ENCODE assay signal across 10 cellular contexts in the genomic region with DNA sequence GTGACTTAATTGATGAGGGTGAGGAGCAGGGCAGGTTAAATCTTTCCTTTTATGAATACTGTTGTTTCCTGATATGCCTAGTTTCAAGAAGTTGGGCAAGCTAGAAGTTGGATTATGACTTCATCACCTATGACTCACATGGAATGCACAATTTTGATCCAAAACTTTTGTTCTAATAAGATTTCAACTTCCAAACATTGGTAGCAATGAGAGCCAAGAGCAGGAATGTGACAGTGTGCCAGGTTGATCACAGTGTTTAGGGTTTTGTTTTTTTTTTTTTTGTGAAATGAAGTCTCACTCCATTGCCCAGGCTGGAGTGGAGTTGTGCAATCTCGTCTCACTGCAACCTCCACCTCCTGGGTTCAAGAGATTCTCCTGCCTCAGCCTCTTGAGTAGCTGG.
A peak's percentile ranks its signal among the peaks of the same experiment; 100 is the strongest.
DNase-seq lines count a peak whose midpoint lies in the region; ATAC-seq, FAIRE-seq and TF ChIP-seq lines count a peak whose summit lies in the region.
"Had no signal": no experiment of that assay in that cellular context is flagged by ENCODE, and none has a peak within 500 bp of the region (broad histone marks: within the 10 kb centered on the region; RNA-seq: fewer than 3 reads in every experiment).

No MANE protein-coding gene starts in this region.

- BruUV-seq in endothelial cell of umbilical vein (replicated peaks; lab: Mats Ljungman, UMichigan), result no TSS peak

- no peaks in the 10 kb centered on the region for H4K20me1 ChIP-seq in endothelial cell of umbilical vein (replicated peaks; ENCODE audit: control insufficient read depth, extremely low read depth, insufficient read depth, low read length)
- H4K20me1 ChIP-seq: BLaER1 had no signal

- H3K23ac ChIP-seq in mesenchymal stem cell (ENCODE audit: low read length in 2 of 2), result no peak overlapping the region
- H3K23ac ChIP-seq in mesendoderm (ENCODE audit: low read length), result no peak overlapping the region

- no peaks in the 10 kb centered on the region for H3K79me2 ChIP-seq in endothelial cell of umbilical vein (ENCODE audit: control insufficient read depth, insufficient read depth, low read length)
- H3K79me2 ChIP-seq in mesendoderm (ENCODE audit: control insufficient read depth, insufficient read depth, low read length), result no peaks in the 10 kb centered on the region

- H3K36me3 ChIP-seq in MG63, result no peaks in the 10 kb centered on the region
- H3K36me3 ChIP-seq in endothelial cell of umbilical vein (ENCODE audit: control insufficient read depth in 2 of 2, extremely low read depth in 1 of 2, insufficient read depth in 2 of 2, low read length in 2 of 2), result no peaks in the 10 kb centered on the region
- H3K36me3 ChIP-seq in mesenchymal stem cell (ENCODE audit: control insufficient read depth in 1 of 2, insufficient read depth in 2 of 2, low read depth in 1 of 2, low read length in 2 of 2), result no peaks in the 10 kb centered on the region
- no peaks in the 10 kb centered on the region for H3K36me3 ChIP-seq in mesendoderm (ENCODE audit: control insufficient read depth, insufficient read depth, low read length)
- H3K36me3 ChIP-seq: BLaER1 had no signal

- H2BK5ac ChIP-seq in mesenchymal stem cell (ENCODE audit: low read depth, low read length, poor library complexity, severe bottlenecking) (no peak overlapping the region), mesendoderm (ENCODE audit: low read length) (no peak overlapping the region)

- no peak overlapping the region for H2BK12ac ChIP-seq in mesenchymal stem cell (ENCODE audit: low read length in 2 of 2)

- no peak for ATAC-seq in HG03139 (IDR thresholded peaks at IDR 0.05; ENCODE audit: unreplicated experiment)
- no peak for ATAC-seq in activated T-cell treated with anti-CD3 and anti-CD28 coated beads, Interleukin-2, amount 50 U/mL, for 72 hours (replicated peaks in 1 of 2)

- FAIRE-seq in endothelial cell of umbilical vein (lab: Jason Lieb, UNC), result peak; percentile 68

- no peak overlapping the region for H3K18ac ChIP-seq in mesenchymal stem cell (ENCODE audit: low read depth in 1 of 2, low read length in 2 of 2)
- no peak overlapping the region for H3K18ac ChIP-seq in mesendoderm (ENCODE audit: low read length)

- no peak for TF ChIP-seq POLR2A in endothelial cell of umbilical vein (IDR thresholded peaks at IDR 0.05; ENCODE audit: low read depth, low read length)

- no peak for TF ChIP-seq CTCF in endothelial cell of umbilical vein (IDR thresholded peaks at IDR 0.05; ENCODE audit: extremely low read depth in 1 of 2, insufficient read depth in 1 of 2, low read depth in 1 of 2, low read length in 2 of 2)

- H3K9me3 Mint-ChIP-seq in activated T-cell treated with anti-CD3 and anti-CD28 coated beads, Interleukin-2, amount 50 U/mL, for 72 hours, result peaks cover 3 to 8% of the 10 kb centered on the region in 2 donors

- no peak overlapping the region for H4K5ac ChIP-seq in mesendoderm (ENCODE audit: low read length)

- H3K14ac ChIP-seq in mesenchymal stem cell (ENCODE audit: low read length in 2 of 2), result no peak overlapping the region

- H4K91ac ChIP-seq in mesenchymal stem cell (ENCODE audit: low read length), result no peak overlapping the region

- H3K27ac Mint-ChIP-seq in activated T-cell treated with anti-CD3 and anti-CD28 coated beads, Interleukin-2, amount 50 U/mL, for 72 hours, result no peak overlapping the region

- H3K36me3 Mint-ChIP-seq in activated T-cell treated with anti-CD3 and anti-CD28 coated beads, Interleukin-2, amount 50 U/mL, for 72 hours (ENCODE audit: insufficient read depth in 2 of 2), result no peaks in the 10 kb centered on the region

- no CpG with 5 or more reads among the region's 1 CpG for WGBS in mesenchymal stem cell
- no CpG with 5 or more reads among the region's 1 CpG for WGBS in mesendoderm (ENCODE audit: extremely low coverage, insufficient coverage, low lambda C conversion rate)

- no peaks in the 10 kb centered on the region for H3K4me1 Mint-ChIP-seq in activated T-cell treated with anti-CD3 and anti-CD28 coated beads, Interleukin-2, amount 50 U/mL, for 72 hours (ENCODE audit: low read depth)

- no peak overlapping the region for H2BK15ac ChIP-seq in mesenchymal stem cell (ENCODE audit: low read depth, poor library complexity, severe bottlenecking)
- no peak overlapping the region for H2BK15ac ChIP-seq in mesendoderm (replicated peaks; ENCODE audit: low read depth)

- H3K4me1 ChIP-seq in endothelial cell of umbilical vein (ENCODE audit: control insufficient read depth, extremely low read depth, insufficient read depth, low read length) (peaks cover 28% of the 10 kb centered on the region), mesenchymal stem cell (ENCODE audit: control insufficient read depth, insufficient read depth, low read depth, low read length) (no peaks in the 10 kb centered on the region), mesendoderm (ENCODE audit: control insufficient read depth, low read depth, low read length) (no peaks in the 10 kb centered on the region)
- H3K4me1 ChIP-seq: BLaER1 had no signal

- POLR2A ChIA-PET in endothelial cell of umbilical vein (lab: Charles Lee), result interaction anchor here (0.5 to 0.7 kb wide), 2 partner anchors 265 to 347 kb away, joined by 3 to 4 read pairs; no protein-coding TSS in a partner anchor

- no peak overlapping the region for H2BK120ac ChIP-seq in mesenchymal stem cell (ENCODE audit: low read depth, low read length)
- no peak overlapping the region for H2BK120ac ChIP-seq in mesendoderm (ENCODE audit: low read depth, low read length)

- intact Hi-C loops in endothelial cell of umbilical vein (cut with micrococcal nuclease), result loop anchor here (5.0 kb wide), 1 partner anchor 435 kb away; no protein-coding TSS in a partner anchor

- peaks cover 13% of the 10 kb centered on the region for H3K27me3 Mint-ChIP-seq in activated T-cell treated with anti-CD3 and anti-CD28 coated beads, Interleukin-2, amount 50 U/mL, for 72 hours (ENCODE audit: low read depth)

- H3K4ac ChIP-seq in mesenchymal stem cell (ENCODE audit: low read depth in 1 of 2, low read length in 2 of 2) (no peak overlapping the region), mesendoderm (ENCODE audit: low read depth, low read length) (no peak overlapping the region)

- DNase-seq in AG08396 (ENCODE audit: low spot score), result peak; percentile 24
- DNase-seq in MG63, result peak; percentile 89
- peak; percentile 84 for DNase-seq in endothelial cell of umbilical vein (ENCODE audit: low read depth, low spot score)
- DNase-seq in mesenchymal stem cell, result peak; percentile 6
- DNase-seq in activated T-cell treated with anti-CD3 and anti-CD28 coated beads, Interleukin-2, amount 50 U/mL, for 72 hours, result no peak
- DNase-seq in DMS153 (lab: John Stamatoyannopoulos, UW), result no peak
- no peak for DNase-seq in mesendoderm
- DNase-seq: hypothalamus had no signal

- H3K4me3 ChIP-seq in MG63, result no peak overlapping the region
- no peak overlapping the region for H3K4me3 ChIP-seq in endothelial cell of umbilical vein (replicated peaks in 1 of 3; ENCODE audit: insufficient read depth in 1 of 3, low read depth in 1 of 3, low read length in 3 of 3)
- H3K4me3 ChIP-seq in mesenchymal stem cell (ENCODE audit: insufficient read depth in 1 of 2, low read depth in 1 of 2, low read length in 2 of 2), result no peak overlapping the region
- H3K4me3 ChIP-seq in mesendoderm (ENCODE audit: low read length), result no peak overlapping the region
- H3K4me3 ChIP-seq: BLaER1 had no signal

- H3K79me1 ChIP-seq in mesenchymal stem cell (replicated peaks; ENCODE audit: low read length, poor library complexity, severe bottlenecking) (no peaks in the 10 kb centered on the region), mesendoderm (ENCODE audit: low read length) (no peaks in the 10 kb centered on the region)

- no peak overlapping the region for H3K9ac ChIP-seq in endothelial cell of umbilical vein (replicated peaks; ENCODE audit: extremely low read depth, insufficient read depth, low read length)
- H3K9ac ChIP-seq in mesenchymal stem cell (ENCODE audit: low read length), result peak overlapping the region; percentile 13
- H3K9ac ChIP-seq in mesendoderm (ENCODE audit: low read length), result no peak overlapping the region
- H3K9ac ChIP-seq: BLaER1 had no signal

- H2AFZ ChIP-seq in endothelial cell of umbilical vein (ENCODE audit: low read depth, low read length) (no peak overlapping the region), mesenchymal stem cell (ENCODE audit: low read depth, low read length) (no peak overlapping the region)

- H4K8ac ChIP-seq in mesenchymal stem cell (ENCODE audit: low read length) (no peak overlapping the region), mesendoderm (ENCODE audit: low read depth, low read length) (no peak overlapping the region)

- H3K4me2 ChIP-seq in endothelial cell of umbilical vein (ENCODE audit: insufficient read depth, low read length) (no peak overlapping the region), mesenchymal stem cell (ENCODE audit: low read length, poor library complexity, severe bottlenecking) (no peak overlapping the region), mesendoderm (ENCODE audit: low read length) (no peak overlapping the region)
- H3K4me2 ChIP-seq: BLaER1 had no signal

- no peaks in the 10 kb centered on the region for H3K9me1 ChIP-seq in endothelial cell of umbilical vein (replicated peaks; ENCODE audit: control insufficient read depth, extremely low read depth, insufficient read depth, low read length)

- H3K27me3 ChIP-seq in MG63, result no peaks in the 10 kb centered on the region
- H3K27me3 ChIP-seq in endothelial cell of umbilical vein (ENCODE audit: control insufficient read depth in 2 of 2, insufficient read depth in 2 of 2, low read length in 2 of 2), result peaks cover 4 to 6% of the 10 kb centered on the region in 2 experiments
- no peaks in the 10 kb centered on the region for H3K27me3 ChIP-seq in mesenchymal stem cell (ENCODE audit: control insufficient read depth in 1 of 2, insufficient read depth in 1 of 2, low read length in 2 of 2)
- no peaks in the 10 kb centered on the region for H3K27me3 ChIP-seq in mesendoderm (ENCODE audit: insufficient read depth, low read length, poor library complexity)
- H3K27me3 ChIP-seq: BLaER1 had no signal

- dilution Hi-C loops in endothelial cell of umbilical vein (cut with MboI; ENCODE audit: extremely low pct_ligation_motif_present, low sequenced_read_pairs), result no loop called here

- H3K9me3 ChIP-seq in MG63 (peaks cover 8% of the 10 kb centered on the region), endothelial cell of umbilical vein (replicated peaks; ENCODE audit: control insufficient read depth, insufficient read depth, low read length) (no peaks in the 10 kb centered on the region), mesenchymal stem cell (ENCODE audit: control insufficient read depth, low read length) (peaks cover 8% of the 10 kb centered on the region)
- H3K9me3 ChIP-seq: BLaER1 had no signal

- H3K4me3 Mint-ChIP-seq in activated T-cell treated with anti-CD3 and anti-CD28 coated beads, Interleukin-2, amount 50 U/mL, for 72 hours, result no peak overlapping the region

- no peak overlapping the region for H3K27ac ChIP-seq in endothelial cell of umbilical vein (ENCODE audit: insufficient read depth, low read depth, low read length)
- no peak overlapping the region for H3K27ac ChIP-seq in mesenchymal stem cell (ENCODE audit: low read length, poor library complexity, severe bottlenecking)
- no peak overlapping the region for H3K27ac ChIP-seq in mesendoderm (ENCODE audit: low read depth, low read length)
- H3K27ac ChIP-seq: BLaER1 had no signal

- H2AK5ac ChIP-seq in mesenchymal stem cell (ENCODE audit: low read length, severe bottlenecking) (no peak overlapping the region), mesendoderm (ENCODE audit: low read length) (no peak overlapping the region)

- CTCF ChIA-PET in endothelial cell of umbilical vein (lab: Charles Lee), result interaction anchor here (0.6 to 1.0 kb wide), 2 partner anchors 24 to 411 kb away, joined by 3 read pairs; no protein-coding TSS in a partner anchor

- no peak overlapping the region for H3K56ac ChIP-seq in mesendoderm (ENCODE audit: low read length)

Comparison
In these comparisons a context has a peak if more than half of its experiments do, and no peak if none do; other contexts are left out.
1. DNase-seq: peak in AG08396 (single experiment), MG63 (single experiment), endothelial cell of umbilical vein (single experiment) and mesenchymal stem cell (single experiment); none in activated T-cell treated with anti-CD3 and anti-CD28 coated beads, Interleukin-2, amount 50 U/mL, for 72 hours (0 of 2), DMS153 (single experiment) and mesendoderm (single experiment).